ENCODE assay signal across 1 cellular context in the genomic region with DNA sequence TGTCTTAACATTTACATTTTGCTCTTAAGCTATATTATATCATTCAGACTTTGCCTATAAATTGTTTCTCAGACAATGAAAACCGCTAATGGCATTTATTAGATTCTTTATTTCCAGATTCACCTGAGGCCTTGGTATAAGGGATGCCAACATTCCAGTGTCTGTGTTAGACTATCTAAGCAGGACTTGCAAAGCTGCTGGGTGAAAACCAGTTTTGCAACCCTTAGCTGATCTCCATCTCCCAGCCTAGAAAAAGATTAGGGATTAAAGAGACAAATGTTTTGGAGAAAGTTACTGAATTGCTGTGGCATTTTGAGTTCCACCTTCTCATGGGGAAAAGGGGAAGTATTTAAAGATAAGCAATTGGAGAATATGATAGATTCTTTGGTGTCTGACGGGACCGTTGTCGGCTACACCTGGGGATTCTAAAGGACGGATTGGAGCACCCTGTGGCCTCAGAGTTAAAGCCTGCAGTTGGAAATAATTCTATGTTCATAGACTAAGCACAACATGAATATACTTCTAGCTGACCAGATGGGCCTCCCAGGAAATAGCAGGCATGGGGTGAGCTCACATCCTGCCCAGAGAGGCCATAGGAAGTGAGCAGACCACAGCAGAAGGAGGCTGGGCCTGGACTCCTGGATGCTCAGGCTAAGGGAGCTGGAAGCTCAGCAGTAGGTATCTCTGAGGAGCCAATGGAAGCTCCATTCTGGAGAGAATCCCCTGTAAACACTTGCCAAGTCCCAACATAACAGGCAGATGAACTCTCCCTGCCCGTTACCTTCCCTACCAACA.
TF ChIP-seq lines count a peak whose summit lies in the region.

No MANE protein-coding gene starts in this region.

TF ChIP-seq in WTC11, 78 proteins besides CTCF, POLR2A, EP300 and RAD21 (continued from another document):
- TF ChIP-seq TCF7 (CRISPR knock-in tag; IDR thresholded peaks at IDR 0.05; ENCODE audit: low read depth) (no peak), FOXK1 (CRISPR knock-in tag; IDR thresholded peaks at IDR 0.05) (no peak)
- TF ChIP-seq, protein P1, sequence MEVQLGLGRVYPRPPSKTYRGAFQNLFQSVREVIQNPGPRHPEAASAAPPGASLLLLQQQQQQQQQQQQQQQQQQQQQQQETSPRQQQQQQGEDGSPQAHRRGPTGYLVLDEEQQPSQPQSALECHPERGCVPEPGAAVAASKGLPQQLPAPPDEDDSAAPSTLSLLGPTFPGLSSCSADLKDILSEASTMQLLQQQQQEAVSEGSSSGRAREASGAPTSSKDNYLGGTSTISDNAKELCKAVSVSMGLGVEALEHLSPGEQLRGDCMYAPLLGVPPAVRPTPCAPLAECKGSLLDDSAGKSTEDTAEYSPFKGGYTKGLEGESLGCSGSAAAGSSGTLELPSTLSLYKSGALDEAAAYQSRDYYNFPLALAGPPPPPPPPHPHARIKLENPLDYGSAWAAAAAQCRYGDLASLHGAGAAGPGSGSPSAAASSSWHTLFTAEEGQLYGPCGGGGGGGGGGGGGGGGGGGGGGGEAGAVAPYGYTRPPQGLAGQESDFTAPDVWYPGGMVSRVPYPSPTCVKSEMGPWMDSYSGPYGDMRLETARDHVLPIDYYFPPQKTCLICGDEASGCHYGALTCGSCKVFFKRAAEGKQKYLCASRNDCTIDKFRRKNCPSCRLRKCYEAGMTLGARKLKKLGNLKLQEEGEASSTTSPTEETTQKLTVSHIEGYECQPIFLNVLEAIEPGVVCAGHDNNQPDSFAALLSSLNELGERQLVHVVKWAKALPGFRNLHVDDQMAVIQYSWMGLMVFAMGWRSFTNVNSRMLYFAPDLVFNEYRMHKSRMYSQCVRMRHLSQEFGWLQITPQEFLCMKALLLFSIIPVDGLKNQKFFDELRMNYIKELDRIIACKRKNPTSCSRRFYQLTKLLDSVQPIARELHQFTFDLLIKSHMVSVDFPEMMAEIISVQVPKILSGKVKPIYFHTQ (CRISPR knock-in tag; IDR thresholded peaks at IDR 0.05): no peak
